10 cellular contexts compared by ENCODE assay signal in the genomic region with DNA sequence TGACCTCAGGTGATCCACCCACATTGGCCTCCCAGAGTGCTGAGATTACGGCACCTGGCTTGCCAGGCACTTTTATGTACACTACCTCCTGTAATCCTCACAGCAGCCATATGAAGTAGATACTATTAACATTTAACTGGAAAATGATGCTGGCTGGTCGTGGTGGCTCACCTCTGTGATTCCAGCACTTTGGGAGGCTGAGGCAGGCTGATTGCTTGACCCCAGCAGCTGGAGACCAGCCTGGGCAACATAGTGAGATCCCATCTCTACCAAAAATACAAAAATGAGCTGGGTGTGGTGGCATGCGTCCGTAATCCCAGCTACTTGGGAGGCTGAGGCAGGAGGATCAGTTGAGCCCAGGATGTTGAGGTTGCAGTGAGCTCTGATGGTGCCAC.
"Had no signal": no experiment of that assay in that cellular context is flagged by ENCODE, and none has a peak within 500 bp of the region (broad histone marks: within the 10 kb centered on the region; RNA-seq: fewer than 3 reads in every experiment).

No MANE protein-coding gene starts in this region.

- H3K9me3 ChIP-seq: prostate gland, SJCRH30 had no signal

- H3K27ac ChIP-seq: SJCRH30 had no signal

- H3K4me3 ChIP-seq: prostate gland, SJCRH30 had no signal

- H3K4me1 ChIP-seq: SJCRH30 had no signal

- DNase-seq: activated CD4-positive, alpha-beta T cell treated with anti-CD3 and anti-CD28 coated beads for 4 hours; activated CD8-positive, alpha-beta T cell treated with anti-CD3 and anti-CD28 coated beads, Interleukin-2, amount 10 ng/mL, durations not matched to agents 7 days and 5 days; activated naive CD8-positive, alpha-beta T cell treated with anti-CD3 and anti-CD28 coated beads, Interleukin-2, amount 10 ng/mL, durations not matched to agents 7 days and 5 days; left ventricle myocardium superior; nephron progenitor cell; stimulated activated CD4-positive, alpha-beta T cell treated with anti-CD3 and anti-CD28 coated beads, Interleukin-1b, Interleukin-23, amount 100 ng/mL, for 48 hours; stimulated activated naive CD8-positive, alpha-beta T cell treated with anti-CD3 and anti-CD28 coated beads, Interleukin-15, amount 100 ng/mL, for 72 hours; T-helper 17 cell had no signal

- H3K36me3 ChIP-seq: prostate gland, SJCRH30 had no signal

- ATAC-seq: activated CD8-positive, alpha-beta T cell treated with anti-CD3 and anti-CD28 coated beads, Interleukin-2, amount 10 ng/mL, durations not matched to agents 7 days and 5 days; stimulated activated naive CD8-positive, alpha-beta T cell treated with anti-CD3 and anti-CD28 coated beads, Interleukin-15, amount 100 ng/mL, for 72 hours; T-helper 17 cell had no signal

- H3K27me3 ChIP-seq: SJCRH30 had no signal
